In genomic region chr9:97703437-97704326, GRCh38 we compare ENCODE assay signal across 1 cellular context.
A peak's percentile ranks its signal among the peaks of the same experiment; 100 is the strongest.
TF ChIP-seq lines count a peak whose summit lies in the region.

No MANE protein-coding gene starts in this region.

TF ChIP-seq in HepG2, 621 proteins besides CTCF, POLR2A, EP300 and RAD21 (continued from another document and continues in another):
- TF ChIP-seq PATZ1 (CRISPR knock-in tag; IDR thresholded peaks at IDR 0.05) (0 out of 2 replicates have a peak, but pooled peaks have one; percentile 8), ESRRA (CRISPR knock-in tag; IDR thresholded peaks at IDR 0.05; ENCODE audit: low read depth) (peak; percentile 71; the same call in 1 of the 2 replicates), ZNF10 (CRISPR knock-in tag; IDR thresholded peaks at IDR 0.05; ENCODE audit: borderline replicate concordance, low read depth) (no peak), FOSL2 (CRISPR knock-in tag; IDR thresholded peaks at IDR 0.05) (peak; percentile 79), ZFY (CRISPR knock-in tag; IDR thresholded peaks at IDR 0.05) (0 out of 2 replicates have a peak, but pooled peaks have one; percentile 10), BCL6 (CRISPR knock-in tag; IDR thresholded peaks at IDR 0.05) (0 out of 2 replicates have a peak, but pooled peaks have one; percentile 26), SOX13 (IDR thresholded peaks at IDR 0.05) (no peak), SOX13 (CRISPR knock-in tag; conservative IDR thresholded peaks at IDR 0.05 in 1 of 2, IDR thresholded peaks at IDR 0.05 in 1 of 2) (0 out of 4 replicates have a peak, but pooled peaks of 1 of the 2 experiments have one; percentile 27), ZNF766 (CRISPR knock-in tag; IDR thresholded peaks at IDR 0.05; ENCODE audit: borderline replicate concordance) (no peak), HNF1A (IDR thresholded peaks at IDR 0.05; ENCODE audit: low read depth) (peak; percentile 55; the same call in 1 of the 2 replicates), HNF1A (CRISPR knock-in tag; IDR thresholded peaks at IDR 0.05; ENCODE audit: borderline replicate concordance) (peak; percentile 62; the same call in 1 of the 2 replicates), ZNF747 (CRISPR knock-in tag; IDR thresholded peaks at IDR 0.05; ENCODE audit: borderline replicate concordance) (0 out of 2 replicates have a peak, but pooled peaks have one; percentile 31), LCORL (IDR thresholded peaks at IDR 0.05) (no peak), LCORL (CRISPR knock-in tag; IDR thresholded peaks at IDR 0.05) (0 out of 2 replicates have a peak, but pooled peaks have one; percentile 12), ZHX2 (IDR thresholded peaks at IDR 0.05; ENCODE audit: low read depth) (no peak), ZHX2 (CRISPR knock-in tag; IDR thresholded peaks at IDR 0.05; ENCODE audit: borderline replicate concordance) (no peak), ZFX (CRISPR knock-in tag; IDR thresholded peaks at IDR 0.05; ENCODE audit: low read depth) (peak; percentile 45), NR2C2 (CRISPR knock-in tag; IDR thresholded peaks at IDR 0.05; ENCODE audit: borderline replicate concordance) (0 out of 2 replicates have a peak, but pooled peaks have one; percentile 34), USF2 (IDR thresholded peaks at IDR 0.05; ENCODE audit: low read depth, low read length) (no peak), USF2 (CRISPR knock-in tag; IDR thresholded peaks at IDR 0.05; ENCODE audit: borderline replicate concordance) (0 out of 2 replicates have a peak, but pooled peaks have one; percentile 32), MYPOP (CRISPR knock-in tag; IDR thresholded peaks at IDR 0.05) (0 out of 2 replicates have a peak, but pooled peaks have one; percentile 19), ZNF142 (CRISPR knock-in tag; IDR thresholded peaks at IDR 0.05) (no peak), ASH2L (IDR thresholded peaks at IDR 0.05; ENCODE audit: insufficient read length, low read depth, low read length) (peak; percentile 38), ZMYM4 (CRISPR knock-in tag; IDR thresholded peaks at IDR 0.05) (0 out of 2 replicates have a peak, but pooled peaks have one; percentile 17), SOX6 (IDR thresholded peaks at IDR 0.05) (no peak), SOX6 (CRISPR knock-in tag; IDR thresholded peaks at IDR 0.05) (peak; percentile 54)
